ENCODE assay signal across 8 cellular contexts in the genomic region with DNA sequence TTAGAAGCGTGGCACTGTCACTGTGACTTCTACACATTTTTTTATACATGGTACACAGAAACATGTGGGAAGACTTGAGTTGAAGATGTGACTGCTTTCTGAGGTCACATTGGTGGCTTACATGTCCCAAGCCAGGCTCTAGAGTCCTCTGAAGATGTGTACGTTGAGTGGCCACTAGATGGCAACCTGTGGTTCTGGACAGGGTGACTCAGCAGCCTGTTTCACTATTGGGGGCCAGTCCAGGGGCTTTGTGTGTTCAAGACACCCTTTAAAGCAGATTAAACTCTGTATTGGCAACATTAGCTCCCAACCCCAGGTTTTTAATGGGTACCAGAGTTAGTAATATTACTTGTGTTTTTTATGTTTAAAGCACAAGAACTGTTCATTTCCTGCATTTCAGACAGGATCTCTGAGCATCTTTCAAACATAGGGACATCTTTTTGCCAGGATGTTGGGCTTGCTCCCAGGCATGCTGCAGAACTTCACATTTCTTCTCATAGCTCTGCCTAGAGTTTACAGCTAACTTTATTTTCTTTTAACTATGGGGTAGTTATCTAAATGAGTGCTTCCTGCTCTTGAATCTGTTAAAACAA.
DNase-seq lines count a peak whose midpoint lies in the region; ATAC-seq and TF ChIP-seq lines count a peak whose summit lies in the region.

No MANE protein-coding gene starts in this region.

- peak overlapping the region; percentile 33 for H3K9ac ChIP-seq in iPS-18a (ENCODE audit: low read length)

- peaks cover 4% of the 10 kb centered on the region for H3K4me1 ChIP-seq in iPS-18a (ENCODE audit: control insufficient read depth, low read depth, low read length)

- in situ Hi-C loops in astrocyte of the cerebellum (cut with HindIII; ENCODE audit: low sequenced_read_pairs), result no loop called here

- H3K4me3 ChIP-seq in astrocyte of the cerebellum (ENCODE audit: low read depth, low read length), result no peak overlapping the region
- H3K4me3 ChIP-seq in iPS-18a (ENCODE audit: low read length), result no peak overlapping the region

- H3K36me3 ChIP-seq in iPS-18a (ENCODE audit: control insufficient read depth, low read depth, low read length), result peaks cover 24% of the 10 kb centered on the region

- H3K27ac ChIP-seq in iPS-18a (ENCODE audit: low read length), result peak overlapping the region; percentile 86

- peak; percentile 25 for DNase-seq in NK-92 treated with Interleukin-12 subunit alpha and Interleukin-12 subunit beta, amount 100 ng/mL, for 24 hours (lab: John Stamatoyannopoulos, UW)
- no peak for DNase-seq in NK-92 (lab: John Stamatoyannopoulos, UW; ENCODE audit: unreplicated experiment)
- peak; percentile 77 for DNase-seq in MV-4-11 (lab: John Stamatoyannopoulos, UW)
- DNase-seq in T-helper 1 cell, result peak; percentile 11 to 69 (median 21)
- peak; percentile 41 for DNase-seq in astrocyte of the cerebellum (ENCODE audit: low read depth)
- peak; percentile 15 for DNase-seq in stimulated activated CD4-positive, alpha-beta T cell treated with anti-CD3 and anti-CD28 coated beads, Interleukin-12 subunit alpha, Interleukin-12 subunit beta, amount 100 ng/mL, for 4 hours

- peak; percentile 88 for TF ChIP-seq CTCF in astrocyte of the cerebellum (IDR thresholded peaks at IDR 0.05; ENCODE audit: low read depth, low read length, missing control alignments)

- no peaks in the 10 kb centered on the region for H3K27me3 ChIP-seq in iPS-18a (ENCODE audit: control insufficient read depth, insufficient read depth, low read length)

- peak; percentile 99 for ATAC-seq in HG02623 (IDR thresholded peaks at IDR 0.05; ENCODE audit: unreplicated experiment)

- H3K9me3 ChIP-seq in iPS-18a (ENCODE audit: control insufficient read depth, low read depth, low read length), result no peaks in the 10 kb centered on the region
